8 cellular contexts compared by ENCODE assay signal in the genomic region with DNA sequence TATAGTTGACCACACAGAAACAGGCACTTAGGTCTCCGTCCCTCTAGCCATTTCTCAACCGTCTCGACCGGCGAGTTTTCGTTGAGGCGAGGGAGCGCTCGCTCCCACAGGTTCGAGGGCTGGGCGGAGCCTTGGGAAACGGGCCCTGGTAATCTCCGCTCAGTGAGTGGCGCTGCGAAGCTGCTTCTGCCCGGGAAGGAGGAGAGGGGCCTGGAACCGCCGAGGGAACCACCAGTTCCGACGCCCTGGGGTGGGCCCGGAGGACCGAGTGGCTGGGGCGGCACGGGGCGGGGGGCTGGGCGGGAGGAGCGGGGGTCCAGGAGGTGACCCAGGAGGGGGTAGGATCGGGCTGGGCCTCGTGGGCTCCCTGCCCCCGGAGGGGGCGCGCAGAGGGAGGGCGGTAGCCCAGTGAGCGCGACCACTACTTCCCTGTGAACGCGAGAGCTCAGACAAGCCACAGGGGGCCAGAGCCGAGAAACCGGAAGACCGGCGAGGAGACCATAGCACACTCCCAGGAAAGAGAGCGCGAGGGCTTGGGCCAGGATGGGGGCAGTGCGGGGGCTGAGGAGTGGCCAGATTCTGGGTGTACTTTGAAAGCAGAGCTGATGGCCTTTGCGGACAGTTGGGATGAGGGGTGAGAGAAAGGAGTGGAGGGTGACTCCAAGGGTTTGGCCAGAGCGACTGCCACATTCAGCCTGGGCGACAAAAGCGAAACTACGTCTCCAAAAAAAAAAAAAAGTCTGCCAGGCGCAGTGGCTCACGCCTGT. TPM values are rescaled to one million over a fixed set of nuclear protein-coding genes. Genes with fewer than 3 reads are reported as not detected.
DNase-seq lines count a peak whose midpoint lies in the region; ATAC-seq and FAIRE-seq lines count a peak whose summit lies in the region.

No MANE protein-coding gene starts in this region.

- H3K27ac Mint-ChIP-seq in CD8-positive, alpha-beta memory T cell = peak overlapping the region; percentile 98 to 100 (median 100)
- H3K27ac Mint-ChIP-seq in central memory CD8-positive, alpha-beta T cell (ENCODE audit: low read depth) = peak overlapping the region; percentile 100

- peak overlapping the region; percentile 79 for H3K4me3 ChIP-seq in CD8-positive, alpha-beta memory T cell (ENCODE audit: low read length)
- peak overlapping the region; percentile 3 for H3K4me3 ChIP-seq in HAP-1
- peak overlapping the region; percentile 60 to 65 for H3K4me3 ChIP-seq in small intestine (ENCODE audit: low read depth in 1 of 2, low read length in 2 of 2)

- ATAC-seq in central memory CD8-positive, alpha-beta T cell (replicated peaks; ENCODE audit: extremely low read depth, poor library complexity, severe bottlenecking) = peak; percentile 55
- no peak for ATAC-seq in HG02852 (IDR thresholded peaks at IDR 0.05; ENCODE audit: unreplicated experiment)

- no peaks in the 10 kb centered on the region for H3K36me3 ChIP-seq in CD8-positive, alpha-beta memory T cell (ENCODE audit: insufficient read depth, low read length)
- H3K36me3 ChIP-seq in HAP-1 (replicated peaks) = no peaks in the 10 kb centered on the region
- H3K36me3 ChIP-seq in small intestine (ENCODE audit: control insufficient read depth in 2 of 2, insufficient read depth in 2 of 2, low read length in 2 of 2) = no peaks in the 10 kb centered on the region

- H3K36me3 Mint-ChIP-seq in CD8-positive, alpha-beta memory T cell = peaks cover 0 to 7% (median 0%) of the 10 kb centered on the region in 3 donors
- peaks cover 24% of the 10 kb centered on the region for H3K36me3 Mint-ChIP-seq in central memory CD8-positive, alpha-beta T cell (ENCODE audit: insufficient read depth)

- no peaks in the 10 kb centered on the region for H3K27me3 ChIP-seq in CD8-positive, alpha-beta memory T cell (ENCODE audit: insufficient read depth, low read length, poor library complexity, severe bottlenecking)
- no peaks in the 10 kb centered on the region for H3K27me3 ChIP-seq in HAP-1 (ENCODE audit: low read depth)
- H3K27me3 ChIP-seq in small intestine (ENCODE audit: control insufficient read depth in 2 of 2, insufficient read depth in 2 of 2, low read length in 2 of 2) = no peaks in the 10 kb centered on the region

- no peaks in the 10 kb centered on the region for H3K9me3 ChIP-seq in CD8-positive, alpha-beta memory T cell (ENCODE audit: low read length)
- no peaks in the 10 kb centered on the region for H3K9me3 ChIP-seq in HAP-1
- H3K9me3 ChIP-seq in small intestine (ENCODE audit: control insufficient read depth, low read depth) = no peaks in the 10 kb centered on the region

- DNase-seq in CD8-positive, alpha-beta memory T cell = peak; percentile 41 to 76 (median 59)
- DNase-seq in HAP-1 (ENCODE audit: low spot score in 2 of 2) (peak; percentile 59 to 83), NCI-H2196 (lab: John Stamatoyannopoulos, UW; ENCODE audit: unreplicated experiment) (peak; percentile 51), inferior parietal cortex (ENCODE audit: extremely low spot score) (peak; percentile 73), small intestine (peak; percentile 81)
- peak; percentile 21 to 56 (median 48) for DNase-seq in activated CD4-positive, CD25-positive, alpha-beta regulatory T cell (lab: John Stamatoyannopoulos, UW)
- DNase-seq in central memory CD8-positive, alpha-beta T cell (ENCODE audit: low spot score in 2 of 2) = peak in 1 of 2 donors; percentile 43

- peaks cover 0 to 1% of the 10 kb centered on the region in 2 donors for H3K27me3 Mint-ChIP-seq in CD8-positive, alpha-beta memory T cell
- H3K27me3 Mint-ChIP-seq in central memory CD8-positive, alpha-beta T cell = no peaks in the 10 kb centered on the region

- no peak for FAIRE-seq in small intestine (lab: Jason Lieb, UNC)

- CTCF ChIA-PET in CD8-positive, alpha-beta memory T cell (lab: Charles Lee) = interaction anchor here (1.0 to 3.2 kb wide), 10 partner anchors 9 to 156 kb away, joined by 3 to 24 read pairs (median 6); partner anchors contain the start of gene DHX8

- H3K4me1 Mint-ChIP-seq in CD8-positive, alpha-beta memory T cell = peaks cover 24 to 30% (median 30%) of the 10 kb centered on the region in 3 donors
- H3K4me1 Mint-ChIP-seq in central memory CD8-positive, alpha-beta T cell = peaks cover 35% of the 10 kb centered on the region

- in situ Hi-C loops in HAP-1 (cut with MboI; ENCODE audit: low sequenced_read_pairs) = no loop called here

- H3K4me3 Mint-ChIP-seq in CD8-positive, alpha-beta memory T cell = peak overlapping the region; percentile 90 to 98 (median 95)
- peak overlapping the region; percentile 81 for H3K4me3 Mint-ChIP-seq in central memory CD8-positive, alpha-beta T cell

- WGBS in small intestine, 3 donors = 0 to 1% (median 0%) methylated on average over 39 to 51 of the region's 51 CpGs

- POLR2A ChIA-PET in CD8-positive, alpha-beta memory T cell (lab: Charles Lee) = interaction anchor here (0.6 to 3.3 kb wide), 19 partner anchors 9 to 830 kb away, joined by 3 to 139 read pairs (median 11); partner anchors contain the start of genes ARL4D, DHX8, NBR1 and RPL27

- H3K4me1 ChIP-seq in CD8-positive, alpha-beta memory T cell (ENCODE audit: insufficient read depth, low read length) = peaks cover 22% of the 10 kb centered on the region
- H3K4me1 ChIP-seq in HAP-1 (peaks cover 12% of the 10 kb centered on the region), small intestine (ENCODE audit: control insufficient read depth in 2 of 2, insufficient read depth in 1 of 2, low read depth in 1 of 2, low read length in 1 of 2) (no peaks in the 10 kb centered on the region)

- H3K9me3 Mint-ChIP-seq in CD8-positive, alpha-beta memory T cell = no peaks in the 10 kb centered on the region
- H3K9me3 Mint-ChIP-seq in central memory CD8-positive, alpha-beta T cell = no peaks in the 10 kb centered on the region

- H3K27ac ChIP-seq in CD8-positive, alpha-beta memory T cell (ENCODE audit: low read depth, low read length) = peak overlapping the region; percentile 96
- peak overlapping the region; percentile 97 to 99 for H3K27ac ChIP-seq in small intestine (ENCODE audit: low read depth in 1 of 2, low read length in 1 of 2)

RNA-seq across cellular contexts. Expression of gene ARL4D, which starts 29.9 kb away (rescaled TPM):
- 1 to 10 TPM; 1.9 to 2.3 TPM for total RNA-seq in CD8-positive, alpha-beta memory T cell
- polyA plus RNA-seq in CD8-positive, alpha-beta memory T cell = 1.9 TPM
- 10 to 100 TPM in 1 of 3 donors, 1 to 10 TPM in 1, under 1 TPM in 1; 0.45 to 10.1 (median 2.4) TPM for polyA plus RNA-seq in small intestine

Comparison
In these comparisons a context has a peak if more than half of its experiments do, and no peak if none do; other contexts are left out.
1. H3K4me3 ChIP-seq: peak in every context shown above with its lines; median percentile 79 in CD8-positive, alpha-beta memory T cell; 62 in small intestine; 3 in HAP-1.